26 cellular contexts compared by ENCODE assay signal in genomic region chr13:94579063-94579462, GRCh38.
"Had no signal": no experiment of that assay in that cellular context is flagged by ENCODE, and none has a peak within 500 bp of the region (broad histone marks: within the 10 kb centered on the region; RNA-seq: fewer than 3 reads in every experiment).

No MANE protein-coding gene starts in this region.

- H3K4me3 ChIP-seq: colonic mucosa, coronary artery, dorsolateral prefrontal cortex, esophagus muscularis mucosa, esophagus squamous epithelium, gastrocnemius medialis, gastroesophageal sphincter, heart left ventricle, heart right ventricle had no signal

- DNase-seq: colonic mucosa; cortex of kidney; dermis blood vessel endothelial cell; dorsolateral prefrontal cortex; effector CD4-positive, alpha-beta T cell; effector CD8-positive, alpha-beta T cell; effector memory CD4-positive, alpha-beta T cell; effector memory CD8-positive, alpha-beta T cell; endodermal cell; erythroblast; esophagus squamous epithelium; foreskin fibroblast; foreskin keratinocyte; foreskin melanocyte; gastrocnemius medialis; glutamatergic neuron; head of caudate nucleus; heart left ventricle; heart right ventricle had no signal

- H3K27ac ChIP-seq: colonic mucosa, coronary artery, dorsolateral prefrontal cortex, epithelial cell of prostate, esophagus muscularis mucosa, esophagus squamous epithelium, foreskin keratinocyte, gastrocnemius medialis, gastroesophageal sphincter, heart left ventricle, heart right ventricle had no signal

- H3K4me1 ChIP-seq: colonic mucosa, esophagus muscularis mucosa, esophagus squamous epithelium, gastrocnemius medialis, gastroesophageal sphincter, heart left ventricle, heart right ventricle had no signal

- FAIRE-seq: colon, endometrium, endothelial cell of umbilical vein had no signal

- H3K27me3 ChIP-seq: colonic mucosa, dorsolateral prefrontal cortex, esophagus muscularis mucosa, esophagus squamous epithelium, foreskin keratinocyte, gastrocnemius medialis, gastroesophageal sphincter, heart left ventricle, heart right ventricle had no signal

- ATAC-seq: effector memory CD8-positive, alpha-beta T cell; foreskin keratinocyte; gastrocnemius medialis; gastroesophageal sphincter; heart left ventricle; heart right ventricle had no signal

- H3K9me3 ChIP-seq: colonic mucosa, esophagus muscularis mucosa, esophagus squamous epithelium, gastrocnemius medialis, gastroesophageal sphincter, heart left ventricle, heart right ventricle had no signal
